9 cellular contexts compared by ENCODE assay signal in the genomic region with DNA sequence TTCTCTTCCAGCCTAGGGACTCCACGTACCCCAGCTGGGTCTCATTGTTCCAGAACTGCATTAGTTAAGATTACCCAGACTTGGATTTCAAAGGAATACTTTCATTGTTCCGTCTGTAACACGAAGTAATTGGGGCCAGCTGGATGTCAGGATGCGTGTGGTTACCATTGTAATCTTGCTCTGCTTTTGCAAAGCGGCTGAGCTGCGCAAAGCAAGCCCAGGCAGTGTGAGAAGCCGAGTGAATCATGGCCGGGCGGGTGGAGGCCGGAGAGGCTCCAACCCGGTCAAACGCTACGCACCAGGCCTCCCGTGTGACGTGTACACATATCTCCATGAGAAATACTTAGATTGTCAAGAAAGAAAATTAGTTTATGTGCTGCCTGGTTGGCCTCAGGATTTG. TPM values are rescaled to one million over a fixed set of nuclear protein-coding genes. Genes with fewer than 3 reads are reported as not detected.
DNase-seq lines count a peak whose midpoint lies in the region; ATAC-seq and TF ChIP-seq lines count a peak whose summit lies in the region.
"Had no signal": no experiment of that assay in that cellular context is flagged by ENCODE, and none has a peak within 500 bp of the region (broad histone marks: within the 10 kb centered on the region; RNA-seq: fewer than 3 reads in every experiment).

No MANE protein-coding gene starts in this region.

- H3K18ac ChIP-seq in H9 (ENCODE audit: insufficient read length, low read depth, low read length), result peak overlapping the region; percentile 7

- H3K27me3 ChIP-seq in H9 (ENCODE audit: insufficient read depth, low read length) (no peaks in the 10 kb centered on the region), HAP-1 (ENCODE audit: low read depth) (no peaks in the 10 kb centered on the region; the same call in 1 of the 2 replicates)

- no peak overlapping the region for H3K14ac ChIP-seq in H9 (ENCODE audit: insufficient read depth, low read length)

- H2BK15ac ChIP-seq in H9 (ENCODE audit: low read depth, low read length), result no peak overlapping the region

- no peak overlapping the region for H2AK5ac ChIP-seq in H9 (ENCODE audit: insufficient read length, low read length)

- peak overlapping the region; percentile 55 for H3K4me3 ChIP-seq in coronary artery
- no peak overlapping the region for H3K4me3 ChIP-seq in HAP-1

- H3K9ac ChIP-seq in H9 (ENCODE audit: extremely low read depth, insufficient read length, low read length), result no peak overlapping the region

- H3K27me3 Mint-ChIP-seq in H9 (ENCODE audit: low read depth), result no peaks in the 10 kb centered on the region

- H4K20me1 ChIP-seq in H9 (ENCODE audit: control insufficient read depth, insufficient read depth, insufficient read length), result no peaks in the 10 kb centered on the region

- ATAC-seq in GM21515 (IDR thresholded peaks at IDR 0.05; ENCODE audit: unreplicated experiment) (no peak), GM18505 (IDR thresholded peaks at IDR 0.05; ENCODE audit: unreplicated experiment) (no peak)

- TF ChIP-seq POLR2A in GM18505 (IDR thresholded peaks at IDR 0.05; ENCODE audit: borderline replicate concordance, extremely low read depth, insufficient read depth, insufficient read length), result no peak

- no peak overlapping the region for H3K23ac ChIP-seq in H9 (ENCODE audit: insufficient read length, low read depth, low read length)

- H3K36me3 Mint-ChIP-seq in H9 (ENCODE audit: insufficient read depth in 1 of 3, low read depth in 3 of 3), result no peaks in the 10 kb centered on the region

- peak overlapping the region; percentile 20 for H3K4me2 ChIP-seq in H9 (ENCODE audit: insufficient read depth, insufficient read length, low read length)

- no peak overlapping the region for H2BK120ac ChIP-seq in H9 (ENCODE audit: low read depth, low read length, poor library complexity, severe bottlenecking)

- no peak overlapping the region for H2BK12ac ChIP-seq in H9 (ENCODE audit: insufficient read length, low read depth, low read length)

- H4K91ac ChIP-seq in H9 (ENCODE audit: insufficient read length, low read depth, low read length), result no peak overlapping the region

- H3K4ac ChIP-seq in H9 (ENCODE audit: low read depth, low read length), result no peak overlapping the region

- WGBS in H9 (ENCODE audit: extremely low coverage, insufficient read length, low lambda C conversion rate), result no CpG with 5 or more reads among the region's 15 CpGs

- no peaks in the 10 kb centered on the region for H3K9me3 ChIP-seq in H9 (ENCODE audit: control insufficient read depth, low read depth, low read length)
- no peaks in the 10 kb centered on the region for H3K9me3 ChIP-seq in HAP-1

- no peak overlapping the region for H4K8ac ChIP-seq in H9 (replicated peaks; ENCODE audit: insufficient read length, low read depth, low read length)

- H3K27ac ChIP-seq in H9 (ENCODE audit: insufficient read length, low read depth, low read length) (peak overlapping the region; percentile 14), coronary artery (peak overlapping the region; percentile 72)

- H3K4me1 ChIP-seq in H9 (ENCODE audit: insufficient read depth, low read length) (peaks cover 17% of the 10 kb centered on the region; the same call in 1 of the 2 replicates), HAP-1 (no peaks in the 10 kb centered on the region)

- TF ChIP-seq CTCF in H9 (conservative IDR thresholded peaks at IDR 0.05) (no peak), coronary artery (IDR thresholded peaks at IDR 0.05) (no peak), GM20000 (IDR thresholded peaks at IDR 0.05; ENCODE audit: extremely low read depth, missing control alignments) (no peak)

- no peaks in the 10 kb centered on the region for H3K79me1 ChIP-seq in H9 (ENCODE audit: insufficient read depth, low read depth, low read length, poor library complexity, severe bottlenecking)

- no peaks in the 10 kb centered on the region for H3K36me3 ChIP-seq in HAP-1 (replicated peaks)

- no peak overlapping the region for H4K5ac ChIP-seq in H9 (ENCODE audit: insufficient read length, low read depth, low read length)

- peaks cover 51 to 55% of the 10 kb centered on the region in 2 experiments for H3K4me1 Mint-ChIP-seq in H9

- H3K27ac Mint-ChIP-seq in H9, result peak overlapping the region; percentile 93 to 97 (median 94)

- H3K4me3 Mint-ChIP-seq in H9, result peak overlapping the region; percentile 39 to 68

- no peaks in the 10 kb centered on the region for H3K79me2 ChIP-seq in H9 (ENCODE audit: insufficient read depth, low read length)

- no peak overlapping the region for H2AFZ ChIP-seq in H9 (ENCODE audit: low read length)

- in situ Hi-C loops in HAP-1 (cut with MboI; ENCODE audit: low sequenced_read_pairs), result no loop called here

- DNase-seq in H9 (peak; percentile 78), coronary artery (ENCODE audit: low spot score) (peak; percentile 90), iris pigment epithelial cell (ENCODE audit: low read depth) (peak; percentile 99), smooth muscle cell of the brain vasculature (ENCODE audit: low read depth, low spot score) (peak; percentile 70), GM20000 (ENCODE audit: low spot score) (no peak), HAP-1 (ENCODE audit: low spot score in 2 of 2) (no peak)
- DNase-seq: DMS79 had no signal

- no peak overlapping the region for H3K56ac ChIP-seq in H9 (ENCODE audit: insufficient read length, low read depth, low read length)

- H3K23me2 ChIP-seq in H9 (ENCODE audit: insufficient read length, low read depth, low read length, poor library complexity, severe bottlenecking), result no peaks in the 10 kb centered on the region

- no peak overlapping the region for H2BK5ac ChIP-seq in H9 (ENCODE audit: insufficient read length, low read length)

- H3K9me3 Mint-ChIP-seq in H9, result no peaks in the 10 kb centered on the region

- no peak overlapping the region for H2BK20ac ChIP-seq in H9 (ENCODE audit: low read depth, low read length, poor library complexity, severe bottlenecking)

- H3T11ph ChIP-seq in H9 (ENCODE audit: low read length), result no peak overlapping the region

RNA-seq across cellular contexts. Expression of gene LRRC17, which starts 21.0 kb away (rescaled TPM):
- 2.0 and 2.1 TPM in 2 replicates for total RNA-seq in H9 (2021)

Comparison
In these comparisons a context has a peak if more than half of its experiments do, and no peak if none do; other contexts are left out.
1. DNase-seq: peak in H9 (single experiment), coronary artery (single experiment), iris pigment epithelial cell (single experiment) and smooth muscle cell of the brain vasculature (single experiment); none in GM20000 (single experiment) and HAP-1 (0 of 2).